In the genomic region with DNA sequence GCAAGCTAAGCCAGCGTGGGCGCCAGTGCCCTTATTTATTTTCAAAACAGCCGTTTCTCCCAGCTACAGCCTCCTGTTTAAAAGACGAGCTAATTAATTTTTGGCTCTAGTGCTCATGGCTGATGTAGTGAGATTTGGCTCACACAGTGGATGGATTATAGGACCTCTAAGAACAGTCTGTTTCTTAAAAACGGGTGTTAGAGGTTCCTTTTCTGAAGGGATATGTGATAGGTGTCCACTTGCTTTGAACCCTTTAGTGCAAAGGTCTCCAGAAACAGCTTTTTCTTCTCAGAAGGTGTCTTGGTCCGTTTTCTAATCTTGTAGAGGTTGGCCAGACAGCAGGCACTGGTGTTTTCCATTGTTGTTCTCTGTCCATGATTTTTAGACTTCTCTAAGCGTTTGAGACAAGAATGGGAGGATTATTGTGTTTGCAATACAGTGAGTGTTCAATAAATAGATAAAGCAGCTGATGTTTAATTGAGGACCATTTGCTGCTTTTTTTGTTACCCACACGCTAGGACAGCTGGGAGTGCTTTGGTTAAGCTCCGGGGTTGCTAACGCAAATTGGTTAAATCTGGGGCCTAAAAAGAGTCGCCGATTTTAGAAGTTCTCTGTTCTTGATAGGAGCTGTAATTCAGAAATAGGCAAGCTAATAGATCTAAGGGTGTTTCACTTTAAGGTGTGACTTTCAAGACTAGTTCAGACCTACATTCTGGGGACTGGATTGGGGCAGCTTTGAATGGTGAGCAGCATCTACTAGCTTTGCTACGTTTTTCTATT, we compare ENCODE assay signal across 1 cellular context.
TF ChIP-seq lines count a peak whose summit lies in the region.

No MANE protein-coding gene starts in this region.

TF ChIP-seq in H1, 55 proteins besides CTCF, POLR2A, EP300 and RAD21:
- TF ChIP-seq SRF (IDR thresholded peaks at IDR 0.05; ENCODE audit: low read depth, low read length) (no peak), YY1 (IDR thresholded peaks at IDR 0.05; ENCODE audit: low read depth, low read length) (no peak), TEAD4 (IDR thresholded peaks at IDR 0.05; ENCODE audit: low read depth, low read length) (no peak), NRF1 (IDR thresholded peaks at IDR 0.05; ENCODE audit: low read depth, low read length) (no peak)
TF ChIP-seq in H1: peak in this region for 0.
